ENCODE assay signal across 2 cellular contexts in genomic region chr3:154121236-154122095, GRCh38.
TF ChIP-seq lines count a peak whose summit lies in the region.

ARHGEF26 (plus strand) TSS chr3:154121390; CDS start chr3:154121993, 603 bp downstream.

TF ChIP-seq in IMR-90, 13 proteins besides CTCF, POLR2A, EP300 and RAD21:
- TF ChIP-seq MXI1 (IDR thresholded peaks at IDR 0.05; ENCODE audit: borderline replicate concordance, low read depth, low read length) (no peak), RFX5 (IDR thresholded peaks at IDR 0.05; ENCODE audit: low read depth, low read length) (no peak), MAZ (IDR thresholded peaks at IDR 0.05; ENCODE audit: borderline replicate concordance, low read depth, low read length) (no peak), USF2 (IDR thresholded peaks at IDR 0.05; ENCODE audit: low read depth, low read length) (no peak), FOS (IDR thresholded peaks at IDR 0.05; ENCODE audit: low read depth, low read length) (no peak), RCOR1 (IDR thresholded peaks at IDR 0.05; ENCODE audit: insufficient replicate concordance, low read length) (no peak), NFE2L2 (IDR thresholded peaks at IDR 0.05; ENCODE audit: low read depth, low read length) (no peak), ELK1 (IDR thresholded peaks at IDR 0.05; ENCODE audit: borderline replicate concordance, low read depth, low read length) (no peak), CHD1 (IDR thresholded peaks at IDR 0.05; ENCODE audit: low read depth, low read length) (no peak), BHLHE40 (IDR thresholded peaks at IDR 0.05; ENCODE audit: low read depth, low read length) (no peak), MAFK (IDR thresholded peaks at IDR 0.05; ENCODE audit: low read depth, low read length) (no peak), SMC3 (IDR thresholded peaks at IDR 0.05; ENCODE audit: low read depth, low read length) (no peak), CEBPB (IDR thresholded peaks at IDR 0.05; ENCODE audit: low read depth, low read length) (no peak)

TF ChIP-seq in SK-N-SH, 30 proteins besides CTCF, POLR2A, EP300 and RAD21:
- TF ChIP-seq YY1 (IDR thresholded peaks at IDR 0.05; ENCODE audit: low read depth) (no peak), NRF1 (IDR thresholded peaks at IDR 0.05; ENCODE audit: low read depth, low read length) (peak; percentile 52), USF2 (IDR thresholded peaks at IDR 0.05; ENCODE audit: borderline replicate concordance, low read depth, low read length) (no peak), FOSL2 (IDR thresholded peaks at IDR 0.05; ENCODE audit: borderline replicate concordance, low read depth) (no peak), SIN3A (IDR thresholded peaks at IDR 0.05; ENCODE audit: borderline replicate concordance, low read depth, low read length) (no peak), PBX3 (IDR thresholded peaks at IDR 0.05) (no peak), POLR2AphosphoS5 (IDR thresholded peaks at IDR 0.05; ENCODE audit: low read depth, low read length) (peak; percentile 48; the same call in 1 of the 2 replicates), REST (IDR thresholded peaks at IDR 0.05; ENCODE audit: low read depth, low read length) (no peak), RCOR1 (IDR thresholded peaks at IDR 0.05; ENCODE audit: low read length) (no peak), TAF1 (IDR thresholded peaks at IDR 0.05; ENCODE audit: borderline replicate concordance, low read depth, low read length) (peak; percentile 44; the same call in 1 of the 2 replicates), MXI1 (IDR thresholded peaks at IDR 0.05; ENCODE audit: low read depth, low read length) (no peak), RFX5 (IDR thresholded peaks at IDR 0.05; ENCODE audit: low read length) (no peak), IRF3 (IDR thresholded peaks at IDR 0.05; ENCODE audit: low read depth, low read length) (no peak), EZH2phosphoT487 (IDR thresholded peaks at IDR 0.05; ENCODE audit: borderline replicate concordance, low read depth) (no peak), MAX (IDR thresholded peaks at IDR 0.05; ENCODE audit: low read depth) (peak; percentile 66)
TF ChIP-seq in SK-N-SH: peak in this region for 4.
